In genomic region chr7:82288769-82289535, GRCh38 we compare ENCODE assay signal across 18 cellular contexts.
DNase-seq lines count a peak whose midpoint lies in the region; TF ChIP-seq lines count a peak whose summit lies in the region.
"Had no signal": no experiment of that assay in that cellular context is flagged by ENCODE, and none has a peak within 500 bp of the region (broad histone marks: within the 10 kb centered on the region; RNA-seq: fewer than 3 reads in every experiment).

No MANE protein-coding gene starts in this region.

- H3K27ac ChIP-seq in prostate gland: no peak overlapping the region
- H3K27ac ChIP-seq: lower lobe of right lung, spleen, suprapubic skin had no signal

- H3K9me3 ChIP-seq in prostate gland: no peaks in the 10 kb centered on the region
- H3K9me3 ChIP-seq: lower lobe of right lung, suprapubic skin had no signal

- H3K36me3 ChIP-seq in prostate gland: no peaks in the 10 kb centered on the region
- H3K36me3 ChIP-seq: heart right ventricle, lower lobe of right lung, spleen, suprapubic skin had no signal

- intact Hi-C loops in prostate gland (cut with DNase I): no loop called here

- no peaks in the 10 kb centered on the region for H3K4me1 ChIP-seq in prostate gland (replicated peaks)
- H3K4me1 ChIP-seq: lower lobe of right lung, spleen, suprapubic skin had no signal

- H3K27me3 Mint-ChIP-seq in nephron (ENCODE audit: low read depth): no peaks in the 10 kb centered on the region
- H3K27me3 Mint-ChIP-seq: activated CD4-positive, alpha-beta T cell treated with anti-CD3 and anti-CD28 coated beads, Interleukin-2, amount 10 ng/mL, durations not matched to agents 7 days and 5 days; CD4-positive, CD25-positive, alpha-beta regulatory T cell had no signal

- TF ChIP-seq POLR2A in prostate gland (IDR thresholded peaks at IDR 0.05): no peak

- DNase-seq in ELR (ENCODE audit: low read depth) (peak; percentile 13), NCI-H2081 (lab: John Stamatoyannopoulos, UW) (peak; percentile 86 to 97), cardiac fibroblast (ENCODE audit: low read depth in 2 of 2) (peak; percentile 31 to 41), prostate gland (ENCODE audit: low spot score) (no peak), cerebellum (ENCODE audit: low spot score) (no peak), NCI-H82 treated with DMSO at 0.1 percent for 48 hours (lab: John Stamatoyannopoulos, UW; ENCODE audit: unreplicated experiment) (no peak), NCI-H524 treated with DMSO at 0.1 percent for 48 hours (lab: John Stamatoyannopoulos, UW) (no peak)
- DNase-seq: activated CD4-positive, alpha-beta T cell treated with anti-CD3 and anti-CD28 coated beads, Interleukin-2, amount 10 ng/mL, durations not matched to agents 7 days and 5 days; CD4-positive, CD25-positive, alpha-beta regulatory T cell; GF-D8; heart right ventricle; HFFc6; lower lobe of right lung; NCI-H1105; spleen had no signal

- peaks cover 45% of the 10 kb centered on the region for H3K4me1 Mint-ChIP-seq in nephron
- H3K4me1 Mint-ChIP-seq: activated CD4-positive, alpha-beta T cell treated with anti-CD3 and anti-CD28 coated beads, Interleukin-2, amount 10 ng/mL, durations not matched to agents 7 days and 5 days; CD4-positive, CD25-positive, alpha-beta regulatory T cell had no signal

- H3K4me3 Mint-ChIP-seq in nephron: no peak overlapping the region
- H3K4me3 Mint-ChIP-seq: activated CD4-positive, alpha-beta T cell treated with anti-CD3 and anti-CD28 coated beads, Interleukin-2, amount 10 ng/mL, durations not matched to agents 7 days and 5 days; CD4-positive, CD25-positive, alpha-beta regulatory T cell; HFFc6 had no signal

- H3K27me3 ChIP-seq in prostate gland (replicated peaks; ENCODE audit: insufficient read depth): no peaks in the 10 kb centered on the region
- H3K27me3 ChIP-seq: heart right ventricle, spleen, suprapubic skin had no signal

- TF ChIP-seq CTCF in cardiac fibroblast (IDR thresholded peaks at IDR 0.05; ENCODE audit: low read depth, low read length): no peak
- TF ChIP-seq CTCF in nephron (IDR thresholded peaks at IDR 0.05; ENCODE audit: unreplicated experiment in 3 of 3): no peak
- TF ChIP-seq CTCF in prostate gland (IDR thresholded peaks at IDR 0.05): no peak

- H3K4me3 ChIP-seq in cardiac fibroblast (replicated peaks in 1 of 2; ENCODE audit: low read depth in 2 of 2, low read length in 2 of 2) (no peak overlapping the region), prostate gland (no peak overlapping the region)
- H3K4me3 ChIP-seq: heart right ventricle, lower lobe of right lung, spleen, suprapubic skin had no signal

- peaks cover 34% of the 10 kb centered on the region for H3K36me3 Mint-ChIP-seq in nephron (ENCODE audit: low read depth)
- H3K36me3 Mint-ChIP-seq: CD4-positive, CD25-positive, alpha-beta regulatory T cell had no signal

- WGBS in prostate gland: 60% methylated on average over 4 of the region's 4 CpGs

- peak overlapping the region; percentile 26 to 76 (median 32) for H3K27ac Mint-ChIP-seq in nephron
- H3K27ac Mint-ChIP-seq: activated CD4-positive, alpha-beta T cell treated with anti-CD3 and anti-CD28 coated beads, Interleukin-2, amount 10 ng/mL, durations not matched to agents 7 days and 5 days; activated T-helper 2 cell treated with anti-CD3 and anti-CD28 coated beads, Interferon-gamma antibody, Interleukin-2, Interleukin-4, amounts not matched to agents 10 μg/mL and 5 μg/mL and 100 μg/mL, durations not matched to agents 14 hours and 24 hours and 36 hours; CD4-positive, CD25-positive, alpha-beta regulatory T cell; HFFc6 had no signal

- peaks cover 13% of the 10 kb centered on the region for H3K9me3 Mint-ChIP-seq in nephron
- H3K9me3 Mint-ChIP-seq: activated CD4-positive, alpha-beta T cell treated with anti-CD3 and anti-CD28 coated beads, Interleukin-2, amount 10 ng/mL, durations not matched to agents 7 days and 5 days had no signal

Comparison
In these comparisons a context has a peak if more than half of its experiments do, and no peak if none do; other contexts are left out.
1. DNase-seq: peak in ELR (single experiment), NCI-H2081 (2 of 2) and cardiac fibroblast (2 of 2); none in prostate gland (single experiment), cerebellum (single experiment), NCI-H82 treated with DMSO at 0.1 percent for 48 hours (single experiment) and NCI-H524 treated with DMSO at 0.1 percent for 48 hours (single experiment).